ENCODE assay signal across 12 cellular contexts in the genomic region with DNA sequence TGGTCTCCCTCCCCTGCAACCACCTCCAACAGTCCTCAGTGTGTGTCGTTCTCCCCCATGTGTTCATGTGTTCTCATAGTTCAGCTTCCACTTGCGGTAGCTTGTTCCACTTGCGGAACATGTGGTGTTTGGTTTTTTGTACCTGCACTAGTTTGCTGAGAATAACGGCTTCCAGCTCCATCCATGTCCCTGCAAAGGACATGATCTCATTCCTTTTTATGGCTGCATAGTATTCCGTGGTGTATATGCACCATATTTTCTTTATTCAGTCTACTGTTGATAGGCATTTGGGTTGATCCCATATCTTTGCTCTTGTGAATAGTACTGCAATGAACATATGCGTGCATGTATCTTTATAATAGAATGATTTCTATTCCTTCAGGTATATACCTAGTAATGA. TPM values are rescaled to one million over a fixed set of nuclear protein-coding genes. Genes with fewer than 3 reads are reported as not detected.
"Had no signal": no experiment of that assay in that cellular context is flagged by ENCODE, and none has a peak within 500 bp of the region (broad histone marks: within the 10 kb centered on the region; RNA-seq: fewer than 3 reads in every experiment).

No MANE protein-coding gene starts in this region.

- DNase-seq: GM23248, GOT3, H7, H9, HCEC 1CT, HFFc6 had no signal

- ATAC-seq: GM23338, HCT116 had no signal

- H3K4me2 ChIP-seq: GM23338 had no signal

- H3K36me3 ChIP-seq: HAP-1 had no signal

- H3K9me3 ChIP-seq: HAP-1 had no signal

- H2AFZ ChIP-seq: GM23248, GM23338 had no signal

- FAIRE-seq: H1, H54 had no signal

- H3K4me3 ChIP-seq: GM23248, GM23338, HAP-1 had no signal

- H3K27ac ChIP-seq: GM23248 had no signal

- H3K4me1 ChIP-seq: HAP-1 had no signal

- H3K9ac ChIP-seq: GM23248 had no signal

RNA-seq across cellular contexts. Expression of a gene that starts 45.1 kb away (rescaled TPM):
- total RNA-seq: GM23248, GM23338, H1, H4, H7, H9, HFFc6 had no signal
- polyA plus RNA-seq: GM23248, GM23338, H1 had no signal
